Comparison of ENCODE assay signal across 8 cellular contexts in genomic region chr17:78879679-78880186, GRCh38. TPM values are rescaled to one million over a fixed set of nuclear protein-coding genes. Genes with fewer than 3 reads are reported as not detected.
A peak's percentile ranks its signal among the peaks of the same experiment; 100 is the strongest.
DNase-seq lines count a peak whose midpoint lies in the region; ATAC-seq and TF ChIP-seq lines count a peak whose summit lies in the region.

No MANE protein-coding gene starts in this region.

- TF ChIP-seq POLR2A in uterus (IDR thresholded peaks at IDR 0.05) = peak; percentile 18 to 35

- no peak overlapping the region for H2BK20ac ChIP-seq in H9 (ENCODE audit: low read depth, low read length, poor library complexity, severe bottlenecking)

- H3K9me3 ChIP-seq in BLaER1 (no peaks in the 10 kb centered on the region), uterus (no peaks in the 10 kb centered on the region), H9 (ENCODE audit: control insufficient read depth, low read depth, low read length) (no peaks in the 10 kb centered on the region)

- peak overlapping the region; percentile 79 for H3K27ac ChIP-seq in BLaER1
- H3K27ac ChIP-seq in uterus = peak overlapping the region; percentile 89 to 98
- H3K27ac ChIP-seq in H9 (ENCODE audit: insufficient read length, low read depth, low read length) = no peak overlapping the region

- POLR2A ChIA-PET in naive thymus-derived CD8-positive, alpha-beta T cell (lab: Charles Lee) = no interaction called here

- H2BK12ac ChIP-seq in H9 (ENCODE audit: insufficient read length, low read depth, low read length) = no peak overlapping the region

- no peak overlapping the region for H3T11ph ChIP-seq in H9 (ENCODE audit: low read length)

- no peak overlapping the region for H2BK15ac ChIP-seq in H9 (ENCODE audit: low read depth, low read length)

- no peaks in the 10 kb centered on the region for H3K79me2 ChIP-seq in H9 (ENCODE audit: insufficient read depth, low read length)

- no peak overlapping the region for H3K56ac ChIP-seq in H9 (ENCODE audit: insufficient read length, low read depth, low read length)

- no peak overlapping the region for H3K14ac ChIP-seq in H9 (ENCODE audit: insufficient read depth, low read length)

- peak overlapping the region; percentile 84 for H3K4me2 ChIP-seq in BLaER1
- no peak overlapping the region for H3K4me2 ChIP-seq in H9 (ENCODE audit: insufficient read depth, insufficient read length, low read length)

- H3K18ac ChIP-seq in H9 (ENCODE audit: insufficient read length, low read depth, low read length) = no peak overlapping the region

- peak; percentile 87 for DNase-seq in dermis blood vessel endothelial cell
- peak in 8 of 10 donors; percentile 21 to 70 (median 38) for DNase-seq in naive thymus-derived CD8-positive, alpha-beta T cell
- peak; percentile 81 to 88 for DNase-seq in uterus
- no peak for DNase-seq in NCI-H82 treated with DMSO at 0.1 percent for 48 hours (lab: John Stamatoyannopoulos, UW; ENCODE audit: unreplicated experiment)
- DNase-seq in NCI-H1417 (lab: John Stamatoyannopoulos, UW) = no peak
- no peak for DNase-seq in H9

- no peaks in the 10 kb centered on the region for H3K79me1 ChIP-seq in H9 (ENCODE audit: insufficient read depth, low read depth, low read length, poor library complexity, severe bottlenecking)

- H3K36me3 ChIP-seq in BLaER1 = peaks cover 20% of the 10 kb centered on the region; the same call in 1 of the 2 replicates
- H3K36me3 ChIP-seq in uterus = no peaks in the 10 kb centered on the region

- intact Hi-C loops in uterus (cut with DNase I; ENCODE audit: low total_unique reads) = no loop called here

- no peak for ATAC-seq in SK-N-SH treated with all-trans-retinoic acid at 6 μM for 48 hours
- peak; percentile 54 to 76 for ATAC-seq in naive thymus-derived CD8-positive, alpha-beta T cell

- peak overlapping the region; percentile 73 to 91 (median 82) for H3K4me3 Mint-ChIP-seq in naive thymus-derived CD8-positive, alpha-beta T cell
- no peak overlapping the region for H3K4me3 Mint-ChIP-seq in H9

- H2BK5ac ChIP-seq in H9 (ENCODE audit: insufficient read length, low read length) = no peak overlapping the region

- H4K20me1 ChIP-seq in BLaER1 = peaks cover 27% of the 10 kb centered on the region
- H4K20me1 ChIP-seq in H9 (ENCODE audit: control insufficient read depth, insufficient read depth, insufficient read length) = no peaks in the 10 kb centered on the region

- H3K4me1 Mint-ChIP-seq in naive thymus-derived CD8-positive, alpha-beta T cell = peaks cover 24 to 55% (median 42%) of the 10 kb centered on the region in 4 donors
- H3K4me1 Mint-ChIP-seq in H9 = peaks cover 32 to 41% of the 10 kb centered on the region in 2 experiments

- H4K8ac ChIP-seq in H9 (replicated peaks; ENCODE audit: insufficient read length, low read depth, low read length) = no peak overlapping the region

- H3K23me2 ChIP-seq in H9 (ENCODE audit: insufficient read length, low read depth, low read length, poor library complexity, severe bottlenecking) = peaks cover 2% of the 10 kb centered on the region

- H4K5ac ChIP-seq in H9 (ENCODE audit: insufficient read length, low read depth, low read length) = no peak overlapping the region

- H3K27me3 ChIP-seq in BLaER1 = no peaks in the 10 kb centered on the region
- H3K27me3 ChIP-seq in uterus = no peaks in the 10 kb centered on the region
- no peaks in the 10 kb centered on the region for H3K27me3 ChIP-seq in H9 (ENCODE audit: insufficient read depth, low read length)

- no peak overlapping the region for H3K23ac ChIP-seq in H9 (ENCODE audit: insufficient read length, low read depth, low read length)

- H3K27ac Mint-ChIP-seq in naive thymus-derived CD8-positive, alpha-beta T cell = peak overlapping the region; percentile 83 to 95 (median 90)
- peak overlapping the region in 1 of 3 experiments; percentile 2; a peak in 2 of 7 replicates for H3K27ac Mint-ChIP-seq in H9

- no peaks in the 10 kb centered on the region for H3K9me3 Mint-ChIP-seq in naive thymus-derived CD8-positive, alpha-beta T cell
- H3K9me3 Mint-ChIP-seq in H9 = no peaks in the 10 kb centered on the region

- H2AK5ac ChIP-seq in H9 (ENCODE audit: insufficient read length, low read length) = no peak overlapping the region

- no peak overlapping the region for H4K91ac ChIP-seq in H9 (ENCODE audit: insufficient read length, low read depth, low read length)

- TF ChIP-seq CTCF in uterus (IDR thresholded peaks at IDR 0.05) (peak in 1 of 4 experiments; percentile 21), H9 (conservative IDR thresholded peaks at IDR 0.05) (no peak)

- H3K4me1 ChIP-seq in BLaER1 (peaks cover 100% of the 10 kb centered on the region), uterus (peaks cover 10 to 23% of the 10 kb centered on the region in 2 donors), H9 (ENCODE audit: insufficient read depth, low read length) (peaks cover 2% of the 10 kb centered on the region; the same call in 1 of the 2 replicates)

- H3K4ac ChIP-seq in H9 (ENCODE audit: low read depth, low read length) = no peak overlapping the region

- H2AFZ ChIP-seq in H9 (ENCODE audit: low read length) = no peak overlapping the region

- H3K4me3 ChIP-seq in BLaER1 = no peak overlapping the region
- peak overlapping the region; percentile 1 to 9 for H3K4me3 ChIP-seq in uterus

- H2BK120ac ChIP-seq in H9 (ENCODE audit: low read depth, low read length, poor library complexity, severe bottlenecking) = no peak overlapping the region

- H3K9ac ChIP-seq in BLaER1 = peak overlapping the region; percentile 57; the same call in 1 of the 2 replicates
- no peak overlapping the region for H3K9ac ChIP-seq in H9 (ENCODE audit: extremely low read depth, insufficient read length, low read length)

- peaks cover 0 to 5% (median 1%) of the 10 kb centered on the region in 5 donors for H3K27me3 Mint-ChIP-seq in naive thymus-derived CD8-positive, alpha-beta T cell
- H3K27me3 Mint-ChIP-seq in H9 (ENCODE audit: low read depth) = no peaks in the 10 kb centered on the region; the same call in 1 of the 2 replicates

- no peaks in the 10 kb centered on the region for H3K36me3 Mint-ChIP-seq in naive thymus-derived CD8-positive, alpha-beta T cell
- H3K36me3 Mint-ChIP-seq in H9 (ENCODE audit: insufficient read depth in 1 of 3, low read depth in 3 of 3) = peaks cover 0 to 6% (median 0%) of the 10 kb centered on the region in 3 experiments; a peak in 2 of 7 replicates

- no CpG with 5 or more reads among the region's 26 CpGs for WGBS in H9 (ENCODE audit: extremely low coverage, insufficient read length, low lambda C conversion rate)

TF ChIP-seq in SK-N-SH treated with all-trans-retinoic acid at 6 μM for 48 hours, 23 proteins besides CTCF, POLR2A, EP300 and RAD21:
- TF ChIP-seq ZNF70 (CRISPR knock-in tag; IDR thresholded peaks at IDR 0.05) = 0 out of 2 replicates have a peak, but pooled peaks have one; percentile 7
- no peak for TF ChIP-seq ZNF565 (CRISPR knock-in tag; conservative IDR thresholded peaks at IDR 0.05; ENCODE audit: low read depth)
- TF ChIP-seq TCF4 (CRISPR knock-in tag; IDR thresholded peaks at IDR 0.05; ENCODE audit: borderline replicate concordance) = peak; percentile 51; the same call in 1 of the 2 replicates

RNA-seq across cellular contexts. Expression of gene CEP295NL, which starts 23.3 kb away (rescaled TPM):
- 1.5 and 5.1 TPM in 2 replicates for total RNA-seq in dermis blood vessel endothelial cell
- under 1 TPM in 1 of 2 experiments, not detected in 1; 0.86 TPM for total RNA-seq in naive thymus-derived CD8-positive, alpha-beta T cell
- not detected for polyA plus RNA-seq in naive thymus-derived CD8-positive, alpha-beta T cell
- 10 to 100 TPM in 1 of 4 donors, 1 to 10 TPM in 2, not detected in 1; 1.8 to 14.5 (median 3.8) TPM for total RNA-seq in uterus
- 0.42 and 0.66 TPM in 2 replicates for total RNA-seq in H9 (2021)

RNA-seq across cellular contexts. Expression of gene USP36, which starts 39.1 kb away (rescaled TPM):
- total RNA-seq in dermis blood vessel endothelial cell = 22.8 and 24.7 TPM in 2 replicates
- 100 to 1,000 TPM; 151 to 156 TPM for total RNA-seq in naive thymus-derived CD8-positive, alpha-beta T cell
- polyA plus RNA-seq in naive thymus-derived CD8-positive, alpha-beta T cell = 10 to 100 TPM; 27.5 to 45.1 (median 36.7) TPM
- 100 to 1,000 TPM in 1 of 4 donors, 10 to 100 TPM in 2, 1 to 10 TPM in 1; 6.5 to 102 (median 31.9) TPM for total RNA-seq in uterus
- total RNA-seq in H9 (2021) = 101 and 106 TPM in 2 replicates

RNA-seq across cellular contexts. Expression of gene TIMP2, which starts 45.5 kb away (rescaled TPM):
- total RNA-seq in dermis blood vessel endothelial cell = 57.9 and 95.3 TPM in 2 replicates
- 1 to 10 TPM; 6.2 to 7.3 TPM for total RNA-seq in naive thymus-derived CD8-positive, alpha-beta T cell
- polyA plus RNA-seq in naive thymus-derived CD8-positive, alpha-beta T cell = under 1 TPM; 0.22 to 0.75 (median 0.60) TPM
- total RNA-seq in uterus = 100 to 1,000 TPM; 119 to 399 (median 127) TPM
- 29.0 and 30.3 TPM in 2 replicates for total RNA-seq in H9 (2021)

Comparison
In these comparisons a context has a peak if more than half of its experiments do, and no peak if none do; other contexts are left out.
1. DNase-seq: peak in dermis blood vessel endothelial cell (single experiment), naive thymus-derived CD8-positive, alpha-beta T cell (8 of 10) and uterus (2 of 2); none in NCI-H82 treated with DMSO at 0.1 percent for 48 hours (single experiment), NCI-H1417 (0 of 3) and H9 (single experiment).
2. H3K4me3 Mint-ChIP-seq: peak in naive thymus-derived CD8-positive, alpha-beta T cell (10 of 10); none in H9 (0 of 2).